9 cellular contexts compared by ENCODE assay signal in genomic region chr22:28711820-28712777, GRCh38. TPM values are rescaled to one million over a fixed set of nuclear protein-coding genes. Genes with fewer than 3 reads are reported as not detected.
A peak's percentile ranks its signal among the peaks of the same experiment; 100 is the strongest.
DNase-seq lines count a peak whose midpoint lies in the region; ATAC-seq and TF ChIP-seq lines count a peak whose summit lies in the region.
"Had no signal": no experiment of that assay in that cellular context is flagged by ENCODE, and none has a peak within 500 bp of the region (broad histone marks: within the 10 kb centered on the region; RNA-seq: fewer than 3 reads in every experiment).

No MANE protein-coding gene starts in this region.

- peak overlapping the region; percentile 19 for H3K4me3 ChIP-seq in AG04449 (ENCODE audit: low read depth, low read length)
- H3K4me3 ChIP-seq in endocrine pancreas (ENCODE audit: control insufficient read depth, insufficient read depth, low read length) = peak overlapping the region; percentile 52
- no peak overlapping the region for H3K4me3 ChIP-seq in mucosa of descending colon

- no peak for TF ChIP-seq CTCF in AG04449 (IDR thresholded peaks at IDR 0.05; ENCODE audit: insufficient read depth, low read length, missing control alignments)
- no peak for TF ChIP-seq CTCF in mucosa of descending colon (IDR thresholded peaks at IDR 0.05)

- H3K9me3 ChIP-seq in endocrine pancreas (ENCODE audit: control insufficient read depth, low read length) = no peaks in the 10 kb centered on the region
- no peaks in the 10 kb centered on the region for H3K9me3 ChIP-seq in mucosa of descending colon

- no peak overlapping the region for H3K9ac ChIP-seq in endocrine pancreas (ENCODE audit: control insufficient read depth, insufficient read depth, low read length)

- DNase-seq in AG04449 (ENCODE audit: low read depth, low spot score) = peak; percentile 94
- peak; percentile 1 for DNase-seq in NCI-H2227 treated with DMSO at 0.1 percent for 48 hours (lab: John Stamatoyannopoulos, UW)
- no peak for DNase-seq in mucosa of descending colon
- DNase-seq in stimulated activated naive CD4-positive, alpha-beta T cell treated with Interleukin-2 at 50 U/mL for 16 hours (lab: John Stamatoyannopoulos, UW) = no peak
- DNase-seq: activated CD4-positive, alpha-beta T cell treated with anti-CD3 and anti-CD28 coated beads for 36 hours had no signal

- H3K36me3 ChIP-seq in endocrine pancreas (ENCODE audit: control insufficient read depth, insufficient read depth, low read length) (no peaks in the 10 kb centered on the region), mucosa of descending colon (ENCODE audit: low read depth) (no peaks in the 10 kb centered on the region)

- intact Hi-C loops in mucosa of descending colon (cut with DNase I, micrococcal nuclease) = no loop called here

- H3K4me1 ChIP-seq in endocrine pancreas (ENCODE audit: control insufficient read depth, insufficient read depth, low read length) = no peaks in the 10 kb centered on the region
- H3K4me1 ChIP-seq in mucosa of descending colon (ENCODE audit: low read depth) = no peaks in the 10 kb centered on the region

- CTCF ChIA-PET in AG04449 (lab: Yijun Ruan, JAX) = interaction anchor here (1.4 kb wide), 1 partner anchor 9 kb away, joined by 3 read pairs; no protein-coding TSS in a partner anchor

- POLR2A ChIA-PET in AG04449 (lab: Yijun Ruan, JAX) = interaction anchor here (2.1 kb wide), 1 partner anchor 61 kb away, joined by 9 read pairs; the partner anchor contains the start of gene CCDC117

- ATAC-seq in mucosa of descending colon (peak; percentile 52), GM19395 (IDR thresholded peaks at IDR 0.05; ENCODE audit: unreplicated experiment) (no peak), GM18861 (IDR thresholded peaks at IDR 0.05; ENCODE audit: unreplicated experiment) (no peak), GM21786 (IDR thresholded peaks at IDR 0.05; ENCODE audit: unreplicated experiment) (no peak)
- ATAC-seq: activated CD4-positive, alpha-beta T cell treated with anti-CD3 and anti-CD28 coated beads for 36 hours had no signal

- H3K27me3 ChIP-seq in endocrine pancreas (ENCODE audit: control insufficient read depth, insufficient read depth, low read length) = no peaks in the 10 kb centered on the region

RNA-seq across cellular contexts. Expression of gene CHEK2, which starts 29.5 kb away (rescaled TPM):
- total RNA-seq in mucosa of descending colon = 10 to 100 TPM; 15.8 to 21.1 (median 19.5) TPM

RNA-seq across cellular contexts. Expression of gene HSCB, which starts 29.7 kb away (rescaled TPM):
- 10 to 100 TPM; 11.6 to 15.5 (median 13.4) TPM for total RNA-seq in mucosa of descending colon

RNA-seq across cellular contexts. Expression of gene TTC28, which starts 32.5 kb away (rescaled TPM):
- 10 to 100 TPM in 2 of 3 donors, 1 to 10 TPM in 1; 9.6 to 32.3 (median 13.2) TPM for total RNA-seq in mucosa of descending colon

Comparison
In these comparisons a context has a peak if more than half of its experiments do, and no peak if none do; other contexts are left out.
1. DNase-seq: peak in AG04449 (single experiment) and NCI-H2227 treated with DMSO at 0.1 percent for 48 hours (single experiment); none in mucosa of descending colon (0 of 3) and stimulated activated naive CD4-positive, alpha-beta T cell treated with Interleukin-2 at 50 U/mL for 16 hours (single experiment).